Comparison of ENCODE assay signal across 1 cellular context in the genomic region with DNA sequence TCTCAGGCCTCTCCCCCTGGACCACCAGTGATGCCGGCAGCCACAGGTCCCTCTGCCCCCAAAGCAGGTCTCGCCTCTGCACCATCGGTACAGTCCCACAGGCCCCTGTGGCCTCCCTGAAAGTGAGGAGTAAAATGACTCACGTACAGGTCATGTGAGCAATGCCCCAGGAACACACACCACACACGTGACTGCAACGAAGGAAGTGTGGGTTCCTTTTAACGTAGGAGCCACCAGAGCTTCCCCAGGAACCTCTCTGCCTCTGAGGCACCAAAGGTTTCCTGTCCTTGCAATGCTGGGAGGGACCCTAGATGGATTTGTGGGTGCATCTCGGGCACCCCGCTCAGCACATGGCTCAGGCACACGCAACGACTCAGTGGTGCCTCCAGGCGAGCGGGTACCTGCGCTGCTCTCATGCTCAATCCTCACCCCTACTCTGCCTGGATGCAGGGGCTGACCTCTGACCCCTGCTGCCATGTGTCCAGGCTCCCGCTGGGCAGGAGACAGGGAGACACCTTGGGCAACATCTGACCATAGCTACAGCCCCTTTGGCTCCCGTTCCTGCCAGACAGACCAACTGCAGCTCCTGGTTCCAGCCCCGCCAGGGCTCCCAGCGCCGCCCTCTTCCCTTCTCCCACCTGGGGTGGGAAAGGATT.
TF ChIP-seq lines count a peak whose summit lies in the region.

No MANE protein-coding gene starts in this region.

TF ChIP-seq in GM23338, 12 proteins besides CTCF, POLR2A, EP300 and RAD21 (continued from another document):
- TF ChIP-seq REST (IDR thresholded peaks at IDR 0.05; ENCODE audit: unreplicated experiment) = no peak
- no peak for TF ChIP-seq NANOG (IDR thresholded peaks at IDR 0.05; ENCODE audit: borderline replicate concordance)
